8 cellular contexts compared by ENCODE assay signal in genomic region chr3:173584093-173584833, GRCh38.
DNase-seq lines count a peak whose midpoint lies in the region; ATAC-seq and TF ChIP-seq lines count a peak whose summit lies in the region.

No MANE protein-coding gene starts in this region.

- intact Hi-C loops in CD14-positive monocyte (cut with micrococcal nuclease) = no loop called here
- intact Hi-C loops in HCT116 (cut with micrococcal nuclease) = no loop called here
- intact Hi-C loops in Panc1 (cut with micrococcal nuclease; ENCODE audit: unreplicated experiment) = no loop called here

- RAD21 ChIA-PET in HCT116 (lab: Charles Lee; ENCODE audit: low non-redundant PET in 1 of 2, low total read pairs in 2 of 2, uncharacterized antibody in 2 of 2, unreplicated experiment in 2 of 2) = no interaction called here

- H3K9me3 ChIP-seq in HCT116 (ENCODE audit: control insufficient read depth in 1 of 2, insufficient read depth in 1 of 2, low read depth in 1 of 2, low read length in 2 of 2) (no peaks in the 10 kb centered on the region), Panc1 (ENCODE audit: control insufficient read depth, insufficient read depth, low read depth, low read length) (no peaks in the 10 kb centered on the region), fibroblast of lung (ENCODE audit: control insufficient read depth, insufficient read depth, low read depth, low read length) (no peaks in the 10 kb centered on the region)

- no peak overlapping the region for H3K4me3 ChIP-seq in HCT116 (replicated peaks in 1 of 2; ENCODE audit: low read depth in 1 of 2, low read length in 2 of 2)
- H3K4me3 ChIP-seq in Panc1 (ENCODE audit: low read depth in 2 of 2, low read length in 2 of 2) = peak overlapping the region; percentile 37 to 40
- H3K4me3 ChIP-seq in fibroblast of lung (replicated peaks in 1 of 4; ENCODE audit: control extremely low read depth in 1 of 4, insufficient read depth in 1 of 4, low read depth in 3 of 4, low read length in 4 of 4) = peak overlapping the region; percentile 20 to 77 (median 43)

- H3K4me1 ChIP-seq in HCT116 (ENCODE audit: control insufficient read depth in 1 of 2, insufficient read depth in 2 of 2, low read length in 2 of 2) (no peaks in the 10 kb centered on the region), Panc1 (ENCODE audit: control insufficient read depth, insufficient read depth, low read length) (peaks cover 4% of the 10 kb centered on the region; the same call in 1 of the 2 replicates), fibroblast of lung (ENCODE audit: control insufficient read depth, extremely low read depth, insufficient read depth, low read length) (no peaks in the 10 kb centered on the region)

- peaks cover 0 to 7% (median 2%) of the 10 kb centered on the region in 7 donors for H3K9me3 Mint-ChIP-seq in CD14-positive monocyte
- H3K9me3 Mint-ChIP-seq in nephron progenitor cell = no peaks in the 10 kb centered on the region

- TF ChIP-seq RAD21 in HCT116 (IDR thresholded peaks at IDR 0.05; ENCODE audit: low read depth) = peak; percentile 51

- no peaks in the 10 kb centered on the region for H3K36me3 Mint-ChIP-seq in CD14-positive monocyte
- H3K36me3 Mint-ChIP-seq in nephron progenitor cell (ENCODE audit: low read depth) = no peaks in the 10 kb centered on the region

- CTCF ChIA-PET in HCT116 (lab: Charles Lee) = no interaction called here
- CTCF ChIA-PET in Panc1 (lab: Charles Lee) = no interaction called here

- H4K20me1 ChIP-seq in HCT116 (ENCODE audit: insufficient read depth) = no peaks in the 10 kb centered on the region
- no peaks in the 10 kb centered on the region for H4K20me1 ChIP-seq in fibroblast of lung (ENCODE audit: control insufficient read depth, extremely low read depth, insufficient read depth, low read length)

- POLR2A ChIA-PET in HCT116 (lab: Charles Lee) = no interaction called here
- POLR2A ChIA-PET in Panc1 (lab: Charles Lee) = no interaction called here

- no peaks in the 10 kb centered on the region for H3K9me2 ChIP-seq in HCT116 (ENCODE audit: insufficient read depth)

- H3K79me2 ChIP-seq in HCT116 (ENCODE audit: insufficient read depth, low read length) (no peaks in the 10 kb centered on the region), fibroblast of lung (ENCODE audit: control insufficient read depth, insufficient read depth, low read length) (no peaks in the 10 kb centered on the region)

- H3K27ac ChIP-seq in HCT116 (ENCODE audit: low read depth, low read length) = no peak overlapping the region
- no peak overlapping the region for H3K27ac ChIP-seq in Panc1 (ENCODE audit: low read length)
- H3K27ac ChIP-seq in fibroblast of lung (ENCODE audit: insufficient read depth, low read length) = no peak overlapping the region

- TF ChIP-seq CTCF in CD14-positive monocyte (IDR thresholded peaks at IDR 0.05) = peak; percentile 69
- TF ChIP-seq CTCF in HCT116 (IDR thresholded peaks at IDR 0.05 in 2 of 3, conservative IDR thresholded peaks at IDR 0.05 in 1 of 3; ENCODE audit: borderline replicate concordance in 1 of 3, insufficient read depth in 1 of 3, low read depth in 2 of 3, low read length in 2 of 3) = peak; percentile 4 to 71 (median 63); a peak in 4 of 6 replicates
- TF ChIP-seq CTCF in Panc1 (IDR thresholded peaks at IDR 0.05) = peak; percentile 74; the same call in 1 of the 2 replicates
- peak; percentile 77 to 83 for TF ChIP-seq CTCF in fibroblast of lung (conservative IDR thresholded peaks at IDR 0.05 in 1 of 2, IDR thresholded peaks at IDR 0.05 in 1 of 2; ENCODE audit: low read depth in 1 of 2, low read length in 2 of 2)
- peak; percentile 70 for TF ChIP-seq CTCF in nephron progenitor cell (IDR thresholded peaks at IDR 0.05)

- H3K36me3 ChIP-seq in HCT116 (ENCODE audit: control insufficient read depth in 1 of 2, insufficient read depth in 2 of 2, low read length in 2 of 2) (no peaks in the 10 kb centered on the region), Panc1 (ENCODE audit: control insufficient read depth, insufficient read depth, low read length) (no peaks in the 10 kb centered on the region), fibroblast of lung (ENCODE audit: control insufficient read depth, insufficient read depth, low read length) (no peaks in the 10 kb centered on the region)

- H3K9ac ChIP-seq in HCT116 (ENCODE audit: low read length) = no peak overlapping the region
- H3K9ac ChIP-seq in fibroblast of lung (ENCODE audit: insufficient read depth, low read length) = no peak overlapping the region

- H3K4me3 Mint-ChIP-seq in CD14-positive monocyte = peak overlapping the region; percentile 4 to 82
- peak overlapping the region; percentile 95 for H3K4me3 Mint-ChIP-seq in nephron progenitor cell

- H3K27me3 ChIP-seq in HCT116 (ENCODE audit: insufficient read depth, low read length) (no peaks in the 10 kb centered on the region), Panc1 (ENCODE audit: control insufficient read depth, insufficient read depth, low read length) (peaks cover 12% of the 10 kb centered on the region), fibroblast of lung (ENCODE audit: control insufficient read depth, insufficient read depth, low read length) (no peaks in the 10 kb centered on the region)

- ATAC-seq in HCT116 (no peak), Panc1 (no peak)

- BruUV-seq in HCT116 (replicated peaks; lab: Mats Ljungman, UMichigan) = no TSS peak
- no TSS peak for BruUV-seq in Panc1 (replicated peaks; lab: Mats Ljungman, UMichigan)

- H3K4me1 Mint-ChIP-seq in CD14-positive monocyte (peaks cover 12% of the 10 kb centered on the region), nephron progenitor cell (peaks cover 34% of the 10 kb centered on the region)

- in situ Hi-C loops in Panc1 (cut with HindIII; ENCODE audit: low pct_unique_long_range_greater_than_20kb, low sequenced_read_pairs) = no loop called here

- no peak overlapping the region for H2AFZ ChIP-seq in HCT116 (ENCODE audit: low read depth, low read length, poor library complexity, severe bottlenecking)
- peak overlapping the region; percentile 1 for H2AFZ ChIP-seq in fibroblast of lung (ENCODE audit: low read length)

- H3K4me2 ChIP-seq in HCT116 (ENCODE audit: low read length) (no peak overlapping the region), fibroblast of lung (ENCODE audit: extremely low read depth, insufficient read depth, low read length) (peak overlapping the region; percentile 83)

- H3K27ac Mint-ChIP-seq in CD14-positive monocyte (no peak overlapping the region), nephron progenitor cell (no peak overlapping the region)

- no peak for TF ChIP-seq POLR2A in HCT116 (IDR thresholded peaks at IDR 0.05; ENCODE audit: borderline replicate concordance, extremely low read depth, insufficient read depth, insufficient read length)

- DNase-seq in CD14-positive monocyte (ENCODE audit: low spot score) (no peak), HCT116 (ENCODE audit: low read depth, low spot score) (peak; percentile 3), Panc1 (ENCODE audit: low read depth, low spot score) (peak; percentile 8), fibroblast of lung (ENCODE audit: low read depth in 2 of 2) (peak; percentile 55 to 65), nephron progenitor cell (peak; percentile 59), NCI-H2171 (lab: John Stamatoyannopoulos, UW) (no peak), OCI-M2 (lab: John Stamatoyannopoulos, UW; ENCODE audit: unreplicated experiment) (no peak)
- no peak for DNase-seq in activated effector memory CD4-positive, alpha-beta T cell treated with Interleukin-2 at 50 U/mL for 16 hours

- peaks cover 19 to 37% (median 26%) of the 10 kb centered on the region in 3 donors for H3K27me3 Mint-ChIP-seq in CD14-positive monocyte (ENCODE audit: low read depth in 3 of 3)
- H3K27me3 Mint-ChIP-seq in nephron progenitor cell (ENCODE audit: low read depth, poor library complexity) = peaks cover 6% of the 10 kb centered on the region

TF ChIP-seq in HCT116, 20 proteins besides CTCF, POLR2A, EP300 and RAD21 (continues in another document):
- no peak for TF ChIP-seq SIN3A (IDR thresholded peaks at IDR 0.05; ENCODE audit: low read depth)
- TF ChIP-seq SP1 (IDR thresholded peaks at IDR 0.05; ENCODE audit: low read depth) = no peak
- TF ChIP-seq POLR2AphosphoS5 (IDR thresholded peaks at IDR 0.05; ENCODE audit: low read depth, low read length) = no peak
- TF ChIP-seq EZH2 (IDR thresholded peaks at IDR 0.05) = no peak
- TF ChIP-seq ZBTB33 (IDR thresholded peaks at IDR 0.05; ENCODE audit: extremely low read depth, insufficient replicate concordance, low read length) = no peak

Comparison
In these comparisons a context has a peak if more than half of its experiments do, and no peak if none do; other contexts are left out.
1. DNase-seq: peak in HCT116 (single experiment), Panc1 (single experiment), fibroblast of lung (2 of 2) and nephron progenitor cell (single experiment); none in CD14-positive monocyte (single experiment), NCI-H2171 (single experiment), OCI-M2 (single experiment) and activated effector memory CD4-positive, alpha-beta T cell treated with Interleukin-2 at 50 U/mL for 16 hours (single experiment).
2. H3K4me3 ChIP-seq: peak in Panc1 (2 of 2) and fibroblast of lung (4 of 4); none in HCT116 (0 of 2).
3. Peak in every context shown above with its lines, with median percentiles within 50 percentile points of each other: CTCF ChIP-seq.